ENCODE assay signal across 11 cellular contexts in genomic region chrX:97389761-97390192, GRCh38.
DNase-seq lines count a peak whose midpoint lies in the region; ATAC-seq and TF ChIP-seq lines count a peak whose summit lies in the region.
"Had no signal": no experiment of that assay in that cellular context is flagged by ENCODE, and none has a peak within 500 bp of the region (broad histone marks: within the 10 kb centered on the region; RNA-seq: fewer than 3 reads in every experiment).

No MANE protein-coding gene starts in this region.

- H3K4me3 Mint-ChIP-seq in activated T-cell treated with anti-CD3 and anti-CD28 coated beads, Interleukin-2, amount 50 U/mL, for 72 hours: no peak overlapping the region
- no peak overlapping the region for H3K4me3 Mint-ChIP-seq in activated T-cell treated with anti-CD3 and anti-CD28 coated beads, Interleukin-2, amount 50 U/mL, for 4 hours
- H3K4me3 Mint-ChIP-seq in stimulated activated effector memory CD8-positive, alpha-beta T cell treated with anti-CD3 and anti-CD28 coated beads, Interleukin-12 subunit alpha, Interleukin-12 subunit beta, amount 100 ng/mL, for 72 hours: no peak overlapping the region
- H3K4me3 Mint-ChIP-seq: stimulated activated naive B cell treated with anti-CD40 and anti-IgM and Interleukin-4, amounts not matched to agents 10 μg/mL and 1 μg/mL and 100 μg/mL, for 72 hours had no signal

- H3K4me1 ChIP-seq in SJSA1 (replicated peaks): no peaks in the 10 kb centered on the region

- peak overlapping the region; percentile 44; the same call in 1 of the 2 replicates for H3K27ac ChIP-seq in SJSA1
- H3K27ac ChIP-seq: VCaP had no signal

- in situ Hi-C loops in GM13977 (cut with MboI; ENCODE audit: low pct_unique_long_range_greater_than_20kb, low sequenced_read_pairs, unreplicated experiment): no loop called here

- peak; percentile 26 to 31 for ATAC-seq in activated T-cell treated with anti-CD3 and anti-CD28 coated beads, Interleukin-2, amount 50 U/mL, for 72 hours (replicated peaks in 1 of 2)
- ATAC-seq in activated T-cell treated with anti-CD3 and anti-CD28 coated beads, Interleukin-2, amount 50 U/mL, for 4 hours: no peak
- peak; percentile 53 for ATAC-seq in stimulated activated effector memory CD8-positive, alpha-beta T cell treated with anti-CD3 and anti-CD28 coated beads, Interleukin-12 subunit alpha, Interleukin-12 subunit beta, amount 100 ng/mL, for 72 hours
- ATAC-seq: stimulated activated naive B cell treated with anti-CD40 and anti-IgM and Interleukin-4, amounts not matched to agents 10 μg/mL and 1 μg/mL and 100 μg/mL, for 72 hours had no signal

- H3K27me3 ChIP-seq in SJSA1 (replicated peaks): no peaks in the 10 kb centered on the region

- H3K4me3 ChIP-seq in SJSA1 (no peak overlapping the region), fibroblast of mammary gland (ENCODE audit: control insufficient read depth, low read depth, low read length) (no peak overlapping the region)

- H3K27me3 Mint-ChIP-seq in activated T-cell treated with anti-CD3 and anti-CD28 coated beads, Interleukin-2, amount 50 U/mL, for 72 hours (ENCODE audit: low read depth): no peaks in the 10 kb centered on the region
- H3K27me3 Mint-ChIP-seq in activated T-cell treated with anti-CD3 and anti-CD28 coated beads, Interleukin-2, amount 50 U/mL, for 4 hours (ENCODE audit: low read depth): no peaks in the 10 kb centered on the region
- H3K27me3 Mint-ChIP-seq: stimulated activated naive B cell treated with anti-CD40 and anti-IgM and Interleukin-4, amounts not matched to agents 10 μg/mL and 1 μg/mL and 100 μg/mL, for 72 hours had no signal

- no peaks in the 10 kb centered on the region for H3K9me3 Mint-ChIP-seq in activated T-cell treated with anti-CD3 and anti-CD28 coated beads, Interleukin-2, amount 50 U/mL, for 72 hours
- no peaks in the 10 kb centered on the region for H3K9me3 Mint-ChIP-seq in activated T-cell treated with anti-CD3 and anti-CD28 coated beads, Interleukin-2, amount 50 U/mL, for 4 hours
- H3K9me3 Mint-ChIP-seq in stimulated activated effector memory CD8-positive, alpha-beta T cell treated with anti-CD3 and anti-CD28 coated beads, Interleukin-12 subunit alpha, Interleukin-12 subunit beta, amount 100 ng/mL, for 72 hours: no peaks in the 10 kb centered on the region
- H3K9me3 Mint-ChIP-seq: stimulated activated naive B cell treated with anti-CD40 and anti-IgM and Interleukin-4, amounts not matched to agents 10 μg/mL and 1 μg/mL and 100 μg/mL, for 72 hours had no signal

- peaks cover 7% of the 10 kb centered on the region for H3K4me1 Mint-ChIP-seq in activated T-cell treated with anti-CD3 and anti-CD28 coated beads, Interleukin-2, amount 50 U/mL, for 72 hours (ENCODE audit: low read depth)
- H3K4me1 Mint-ChIP-seq in activated T-cell treated with anti-CD3 and anti-CD28 coated beads, Interleukin-2, amount 50 U/mL, for 4 hours (ENCODE audit: low read depth): no peaks in the 10 kb centered on the region
- H3K4me1 Mint-ChIP-seq in stimulated activated effector memory CD8-positive, alpha-beta T cell treated with anti-CD3 and anti-CD28 coated beads, Interleukin-12 subunit alpha, Interleukin-12 subunit beta, amount 100 ng/mL, for 72 hours: peaks cover 6% of the 10 kb centered on the region

- DNase-seq in activated T-cell treated with anti-CD3 and anti-CD28 coated beads, Interleukin-2, amount 50 U/mL, for 72 hours: no peak
- DNase-seq in activated T-cell treated with anti-CD3 and anti-CD28 coated beads, Interleukin-2, amount 50 U/mL, for 4 hours: no peak
- DNase-seq in SJSA1 (ENCODE audit: low read depth in 1 of 2, low spot score in 2 of 2) (peak in 1 of 2 experiments; percentile 16), fibroblast of mammary gland (ENCODE audit: low read depth) (peak; percentile 88), NCI-H774 (lab: John Stamatoyannopoulos, UW) (no peak), GM13977 (ENCODE audit: low spot score) (no peak), Ammon's horn (ENCODE audit: low spot score) (no peak)
- DNase-seq in stimulated activated effector memory CD8-positive, alpha-beta T cell treated with anti-CD3 and anti-CD28 coated beads, Interleukin-12 subunit alpha, Interleukin-12 subunit beta, amount 100 ng/mL, for 72 hours (ENCODE audit: low spot score in 2 of 2): no peak
- DNase-seq: AML-193; stimulated activated naive B cell treated with anti-CD40 and anti-IgM and Interleukin-4, amounts not matched to agents 10 μg/mL and 1 μg/mL and 100 μg/mL, for 72 hours had no signal

- no peaks in the 10 kb centered on the region for H3K9me3 ChIP-seq in SJSA1 (replicated peaks)

- H3K27ac Mint-ChIP-seq in activated T-cell treated with anti-CD3 and anti-CD28 coated beads, Interleukin-2, amount 50 U/mL, for 72 hours: peak overlapping the region; percentile 35
- peak overlapping the region; percentile 43 for H3K27ac Mint-ChIP-seq in stimulated activated effector memory CD8-positive, alpha-beta T cell treated with anti-CD3 and anti-CD28 coated beads, Interleukin-12 subunit alpha, Interleukin-12 subunit beta, amount 100 ng/mL, for 72 hours
- H3K27ac Mint-ChIP-seq: stimulated activated naive B cell treated with anti-CD40 and anti-IgM and Interleukin-4, amounts not matched to agents 10 μg/mL and 1 μg/mL and 100 μg/mL, for 72 hours had no signal

- peaks cover 0 to 3% of the 10 kb centered on the region in 2 donors for H3K36me3 Mint-ChIP-seq in activated T-cell treated with anti-CD3 and anti-CD28 coated beads, Interleukin-2, amount 50 U/mL, for 72 hours (ENCODE audit: insufficient read depth in 2 of 2)
- peaks cover 11% of the 10 kb centered on the region for H3K36me3 Mint-ChIP-seq in activated T-cell treated with anti-CD3 and anti-CD28 coated beads, Interleukin-2, amount 50 U/mL, for 4 hours (ENCODE audit: insufficient read depth)
- peaks cover 8% of the 10 kb centered on the region for H3K36me3 Mint-ChIP-seq in stimulated activated effector memory CD8-positive, alpha-beta T cell treated with anti-CD3 and anti-CD28 coated beads, Interleukin-12 subunit alpha, Interleukin-12 subunit beta, amount 100 ng/mL, for 72 hours

- no peaks in the 10 kb centered on the region for H3K36me3 ChIP-seq in SJSA1

- TF ChIP-seq CTCF in fibroblast of mammary gland (conservative IDR thresholded peaks at IDR 0.05; ENCODE audit: control insufficient read depth, insufficient read depth, low read depth, low read length) (no peak), GM13977 (IDR thresholded peaks at IDR 0.05; ENCODE audit: extremely low read depth, insufficient read depth, missing control alignments) (no peak)

Comparison
In these comparisons a context has a peak if more than half of its experiments do, and no peak if none do; other contexts are left out.
1. ATAC-seq: peak in activated T-cell treated with anti-CD3 and anti-CD28 coated beads, Interleukin-2, amount 50 U/mL, for 72 hours (2 of 2) and stimulated activated effector memory CD8-positive, alpha-beta T cell treated with anti-CD3 and anti-CD28 coated beads, Interleukin-12 subunit alpha, Interleukin-12 subunit beta, amount 100 ng/mL, for 72 hours (single experiment); none in activated T-cell treated with anti-CD3 and anti-CD28 coated beads, Interleukin-2, amount 50 U/mL, for 4 hours (0 of 2).